13 cellular contexts compared by ENCODE assay signal in genomic region chr1:171219346-171219745, GRCh38. TPM values are rescaled to one million over a fixed set of nuclear protein-coding genes. Genes with fewer than 3 reads are reported as not detected.
DNase-seq lines count a peak whose midpoint lies in the region; TF ChIP-seq lines count a peak whose summit lies in the region.
"Not testable (repeated sequence)": the region's sequence is repeated elsewhere in the genome, so short reads cannot be mapped to it uniquely, and the experiment has no call there.
"Had no signal": no experiment of that assay in that cellular context is flagged by ENCODE, and none has a peak within 500 bp of the region (broad histone marks: within the 10 kb centered on the region; RNA-seq: fewer than 3 reads in every experiment).

No MANE protein-coding gene starts in this region.

- H4K5ac ChIP-seq in H9 (ENCODE audit: insufficient read length, low read depth, low read length) = not testable (repeated sequence)

- BruUV-seq in mammary epithelial cell (replicated peaks; lab: Mats Ljungman, UMichigan) = not testable (repeated sequence)

- H4K91ac ChIP-seq in H9 (ENCODE audit: insufficient read length, low read depth, low read length) = not testable (repeated sequence)

- TF ChIP-seq RAD21 in SK-N-SH (IDR thresholded peaks at IDR 0.05; ENCODE audit: low read length) = not testable (repeated sequence)

- H3K9me3 ChIP-seq in H9 (ENCODE audit: control insufficient read depth, low read depth, low read length); SK-N-SH; mammary epithelial cell (replicated peaks; ENCODE audit: insufficient read depth, low read length); esophagus squamous epithelium; hepatocyte (ENCODE audit: low read depth); skeletal muscle satellite cell (replicated peaks; ENCODE audit: low read length): not testable (repeated sequence)

- not testable (repeated sequence) for H4K8ac ChIP-seq in H9 (replicated peaks; ENCODE audit: insufficient read length, low read depth, low read length)

- H2BK12ac ChIP-seq in H9 (ENCODE audit: insufficient read length, low read depth, low read length) = not testable (repeated sequence)

- peak overlapping the region; percentile 50 for H3K18ac ChIP-seq in H9 (ENCODE audit: insufficient read length, low read depth, low read length)

- not testable (repeated sequence) for H3K4me3 ChIP-seq in SK-N-SH (ENCODE audit: low read depth in 2 of 2, low read length in 1 of 2); mammary epithelial cell (replicated peaks in 1 of 3; ENCODE audit: insufficient read depth in 1 of 3, low read depth in 2 of 3, low read length in 3 of 3); esophagus squamous epithelium; hepatocyte
- H3K4me3 ChIP-seq in skeletal muscle satellite cell (ENCODE audit: low read length) = peak overlapping the region; percentile 39

- H3K9me2 ChIP-seq in SK-N-SH; hepatocyte (replicated peaks; ENCODE audit: insufficient read depth): not testable (repeated sequence)

- peaks cover 16% of the 10 kb centered on the region for H3F3A ChIP-seq in SK-N-SH (replicated peaks; ENCODE audit: insufficient read depth)

- not testable (repeated sequence) for H3K27me3 Mint-ChIP-seq in H9 (ENCODE audit: low read depth); mesothelial cell of epicardium (ENCODE audit: low read depth)

- H3K4me1 ChIP-seq in H9 (ENCODE audit: insufficient read depth, low read length) (peaks cover 15% of the 10 kb centered on the region; the same call in 1 of the 2 replicates), SK-N-SH (ENCODE audit: control insufficient read depth in 1 of 2, insufficient read depth in 2 of 2, low read depth in 1 of 2, low read length in 1 of 2) (peaks cover 0 to 23% of the 10 kb centered on the region in 2 experiments; a peak in 1 of 4 replicates), mammary epithelial cell (ENCODE audit: insufficient read depth, low read length) (peaks cover 54% of the 10 kb centered on the region), esophagus squamous epithelium (peaks cover 5 to 71% (median 33%) of the 10 kb centered on the region in 3 donors), hepatocyte (ENCODE audit: insufficient read depth) (peaks cover 16% of the 10 kb centered on the region), skeletal muscle satellite cell (ENCODE audit: control insufficient read depth, insufficient read depth, low read length) (peaks cover 50% of the 10 kb centered on the region)

- H2AK5ac ChIP-seq in H9 (ENCODE audit: insufficient read length, low read length) = not testable (repeated sequence)

- not testable (repeated sequence) for H3K9ac ChIP-seq in H9 (ENCODE audit: extremely low read depth, insufficient read length, low read length); mammary epithelial cell (ENCODE audit: insufficient read depth, low read length)
- 0 out of 2 replicates have a peak overlapping the region, but pooled peaks have one; percentile 45 for H3K9ac ChIP-seq in SK-N-SH
- H3K9ac ChIP-seq in skeletal muscle satellite cell (ENCODE audit: low read depth, low read length) = peak overlapping the region; percentile 60

- H2BK20ac ChIP-seq in H9 (ENCODE audit: low read depth, low read length, poor library complexity, severe bottlenecking) = peak overlapping the region; percentile 27

- H3K14ac ChIP-seq in H9 (ENCODE audit: insufficient read depth, low read length) = not testable (repeated sequence)

- H3K4me2 ChIP-seq in H9 (ENCODE audit: insufficient read depth, insufficient read length, low read length) (peak overlapping the region; percentile 16), SK-N-SH (peak overlapping the region; percentile 56), mammary epithelial cell (ENCODE audit: insufficient read depth, low read depth, low read length) (peak overlapping the region; percentile 83), hepatocyte (peak overlapping the region; percentile 71), skeletal muscle satellite cell (ENCODE audit: low read length) (peak overlapping the region; percentile 73)

- POLR2A ChIA-PET in SK-N-SH (lab: Yijun Ruan, JAX) = not testable (repeated sequence)

- H3K56ac ChIP-seq in H9 (ENCODE audit: insufficient read length, low read depth, low read length) = not testable (repeated sequence)

- H3K79me2 ChIP-seq in H9 (ENCODE audit: insufficient read depth, low read length); SK-N-SH (ENCODE audit: insufficient read depth); mammary epithelial cell (ENCODE audit: insufficient read depth, low read length); hepatocyte: not testable (repeated sequence)

- intact Hi-C loops in mammary epithelial cell (cut with micrococcal nuclease); esophagus squamous epithelium (cut with DNase I): not testable (repeated sequence)

- H3K23me2 ChIP-seq in H9 (ENCODE audit: insufficient read length, low read depth, low read length, poor library complexity, severe bottlenecking) = not testable (repeated sequence)

- 0 out of 5 replicates have a peak overlapping the region, but pooled peaks of 1 of the 2 experiments have one; percentile 83 for H3K4me3 Mint-ChIP-seq in H9
- not testable (repeated sequence) for H3K4me3 Mint-ChIP-seq in mesothelial cell of epicardium

- not testable (repeated sequence) for H2BK5ac ChIP-seq in H9 (ENCODE audit: insufficient read length, low read length)

- not testable (repeated sequence) for H4K20me1 ChIP-seq in H9 (ENCODE audit: control insufficient read depth, insufficient read depth, insufficient read length); SK-N-SH (ENCODE audit: insufficient read depth); mammary epithelial cell (ENCODE audit: insufficient read depth, low read length); hepatocyte (ENCODE audit: insufficient read depth, poor library complexity, severe bottlenecking)

- CTCF ChIA-PET in SK-N-SH (lab: Yijun Ruan, JAX) = not testable (repeated sequence)
- CTCF ChIA-PET in mammary epithelial cell (lab: Charles Lee; ENCODE audit: low non-redundant PET) = interaction anchor here (0.5 kb wide), 1 partner anchor 94 kb away, joined by 4 read pairs; no protein-coding TSS in a partner anchor

- not testable (repeated sequence) for H3K36me3 ChIP-seq in SK-N-SH (replicated peaks in 1 of 2; ENCODE audit: control insufficient read depth in 1 of 2, insufficient read depth in 2 of 2, low read length in 1 of 2); mammary epithelial cell (ENCODE audit: insufficient read depth, low read length); esophagus squamous epithelium; hepatocyte (replicated peaks; ENCODE audit: insufficient read depth, low read depth); skeletal muscle satellite cell (ENCODE audit: insufficient read depth, low read length)

- H3K4me1 Mint-ChIP-seq in H9 = peaks cover 52 to 54% of the 10 kb centered on the region in 2 experiments
- H3K4me1 Mint-ChIP-seq in mesothelial cell of epicardium = peaks cover 37% of the 10 kb centered on the region

- H3K4ac ChIP-seq in H9 (ENCODE audit: low read depth, low read length) = not testable (repeated sequence)

- in situ Hi-C loops in mammary epithelial cell (cut with MboI; ENCODE audit: low sequenced_read_pairs in 2 of 2) = not testable (repeated sequence)

- not testable (repeated sequence) for H3T11ph ChIP-seq in H9 (ENCODE audit: low read length)

- not testable (repeated sequence) for DNase-seq in H9; SK-N-SH; esophagus squamous epithelium (lab: John Stamatoyannopoulos, UW); hepatocyte (ENCODE audit: low spot score); mesothelial cell of epicardium (ENCODE audit: low spot score in 2 of 2, unreplicated experiment in 2 of 2)
- DNase-seq in mammary epithelial cell = peak; percentile 24

- H2BK120ac ChIP-seq in H9 (ENCODE audit: low read depth, low read length, poor library complexity, severe bottlenecking) = peak overlapping the region; percentile 23

- TF ChIP-seq POLR2A in esophagus squamous epithelium (IDR thresholded peaks at IDR 0.05) = not testable (repeated sequence)

- dilution Hi-C loops in mammary epithelial cell (cut with HindIII; ENCODE audit: low sequenced_read_pairs) = not testable (repeated sequence)

- peaks cover 11 to 20% (median 12%) of the 10 kb centered on the region in 3 experiments; a peak in 6 of 7 replicates for H3K36me3 Mint-ChIP-seq in H9 (ENCODE audit: insufficient read depth in 1 of 3, low read depth in 3 of 3)
- not testable (repeated sequence) for H3K36me3 Mint-ChIP-seq in mesothelial cell of epicardium

- not testable (repeated sequence) for H3K23ac ChIP-seq in H9 (ENCODE audit: insufficient read length, low read depth, low read length)

- not testable (repeated sequence) for H3K79me1 ChIP-seq in H9 (ENCODE audit: insufficient read depth, low read depth, low read length, poor library complexity, severe bottlenecking)

- peak overlapping the region; percentile 81 for H3K27ac ChIP-seq in H9 (ENCODE audit: insufficient read length, low read depth, low read length)
- peak overlapping the region in 1 of 2 experiments; percentile 75; a peak in 2 of 4 replicates for H3K27ac ChIP-seq in SK-N-SH (ENCODE audit: low read depth in 2 of 2, low read length in 1 of 2)
- H3K27ac ChIP-seq in mammary epithelial cell (ENCODE audit: insufficient read depth, low read depth, low read length) = peak overlapping the region; percentile 93
- peak overlapping the region in 3 of 4 donors; percentile 5 to 77 (median 70) for H3K27ac ChIP-seq in esophagus squamous epithelium
- peak overlapping the region; percentile 80 for H3K27ac ChIP-seq in hepatocyte

- H3K27ac Mint-ChIP-seq in H9 (peak overlapping the region; percentile 97 to 100 (median 99)), mesothelial cell of epicardium (peak overlapping the region; percentile 94)

- not testable (repeated sequence) for H2AFZ ChIP-seq in H9 (ENCODE audit: low read length); hepatocyte
- H2AFZ ChIP-seq in SK-N-SH (ENCODE audit: low read depth) (peak overlapping the region; percentile 80), mammary epithelial cell (ENCODE audit: low read depth, low read length) (peak overlapping the region; percentile 90)

- not testable (repeated sequence) for TF ChIP-seq EP300 in SK-N-SH (IDR thresholded peaks at IDR 0.05; ENCODE audit: borderline replicate concordance in 1 of 2, low read depth in 1 of 2, low read length in 1 of 2)

- not testable (repeated sequence) for H3K27me3 ChIP-seq in H9 (ENCODE audit: insufficient read depth, low read length); SK-N-SH (ENCODE audit: insufficient read depth); mammary epithelial cell (ENCODE audit: insufficient read depth, low read length); esophagus squamous epithelium; hepatocyte; skeletal muscle satellite cell (ENCODE audit: control insufficient read depth, insufficient read depth, low read length)

- not testable (repeated sequence) for TF ChIP-seq CTCF in H9 (conservative IDR thresholded peaks at IDR 0.05); SK-N-SH (IDR thresholded peaks at IDR 0.05); mammary epithelial cell (conservative IDR thresholded peaks at IDR 0.05 in 1 of 2, IDR thresholded peaks at IDR 0.05 in 1 of 2; ENCODE audit: extremely low read depth in 1 of 2, insufficient read depth in 1 of 2, low read depth in 1 of 2, low read length in 2 of 2); esophagus squamous epithelium (IDR thresholded peaks at IDR 0.05); hepatocyte (IDR thresholded peaks at IDR 0.05; ENCODE audit: poor library complexity); mesothelial cell of epicardium (IDR thresholded peaks at IDR 0.05; ENCODE audit: unreplicated experiment)

- not testable (repeated sequence) for H2BK15ac ChIP-seq in H9 (ENCODE audit: low read depth, low read length)

- H3K9me3 Mint-ChIP-seq in H9 = peaks cover 15% of the 10 kb centered on the region in 2 experiments; a peak in 4 of 5 replicates
- not testable (repeated sequence) for H3K9me3 Mint-ChIP-seq in mesothelial cell of epicardium

RNA-seq across cellular contexts. Expression of gene FMO1, which starts 28.9 kb away (rescaled TPM):
- not detected in 2 replicates for total RNA-seq in H9 (2021)
- polyA plus RNA-seq in SK-N-SH (2012; rRNA removed) = not detected in 2 replicates
- polyA plus RNA-seq in SK-N-SH (2012; cell fraction: cytosol; rRNA removed) = not detected in 2 replicates
- polyA plus RNA-seq in SK-N-SH (2012; cell fraction: nucleus; rRNA removed) = not detected in 2 replicates
- under 1 TPM in 1 of 2 donors, not detected in 1; 0.67 TPM for total RNA-seq in mammary epithelial cell
- not detected for polyA plus RNA-seq in mammary epithelial cell
- polyA minus RNA-seq in mammary epithelial cell = not detected
- total RNA-seq in esophagus squamous epithelium = 1 to 10 TPM in 3 of 4 donors, under 1 TPM in 1; 0.18 to 7.2 (median 2.0) TPM
- total RNA-seq in hepatocyte = 71.2 and 79.6 TPM in 2 replicates
- polyA plus RNA-seq in hepatocyte = 49.4 and 51.2 TPM in 2 replicates
- 0.23 TPM in 1 of 3 replicates, not detected in the others for total RNA-seq in mesothelial cell of epicardium
- total RNA-seq in skeletal muscle satellite cell (2012; rRNA removed) = not detected in 2 replicates
- total RNA-seq: activated T-helper 2 cell treated with anti-CD3 and anti-CD28 coated beads, Interferon-gamma antibody, Interleukin-2, Interleukin-4, amounts not matched to agents 10 μg/mL and 5 μg/mL and 100 μg/mL, durations not matched to agents 14 hours and 24 hours and 36 hours; CD8-positive, alpha-beta T cell; dermis microvascular lymphatic vessel endothelial cell; epithelial cell of proximal tubule; HepG2 had no signal
- polyA plus RNA-seq: HepG2 had no signal

RNA-seq across cellular contexts. Expression of gene FMO2, which starts 34.2 kb away (rescaled TPM):
- total RNA-seq in H9 (2021) (not detected in 2 replicates), mammary epithelial cell (under 1 TPM in 1 of 2 donors, not detected in 1; 0.17 TPM), esophagus squamous epithelium (100 to 1,000 TPM in 1 of 4 donors, 10 to 100 TPM in 3; 53.4 to 146 (median 68.8) TPM), hepatocyte (0.70 and 2.0 TPM in 2 replicates), mesothelial cell of epicardium (not detected in 3 replicates)
- polyA plus RNA-seq in SK-N-SH (2012; rRNA removed) (not detected in 2 replicates), mammary epithelial cell (not detected), hepatocyte (not detected in 2 replicates)
- polyA plus RNA-seq in SK-N-SH (2012; cell fraction: cytosol; rRNA removed) = not detected in 2 replicates
- not detected in 2 replicates for polyA plus RNA-seq in SK-N-SH (2012; cell fraction: nucleus; rRNA removed)
- polyA minus RNA-seq in mammary epithelial cell = not detected
- total RNA-seq in skeletal muscle satellite cell (2012; rRNA removed) = not detected in 2 replicates
- total RNA-seq: activated T-helper 2 cell treated with anti-CD3 and anti-CD28 coated beads, Interferon-gamma antibody, Interleukin-2, Interleukin-4, amounts not matched to agents 10 μg/mL and 5 μg/mL and 100 μg/mL, durations not matched to agents 14 hours and 24 hours and 36 hours; CD8-positive, alpha-beta T cell; dermis microvascular lymphatic vessel endothelial cell; epithelial cell of proximal tubule; HepG2; myocyte had no signal
- polyA plus RNA-seq: HepG2 had no signal

Comparison
In these comparisons a context has a peak if more than half of its experiments do, and no peak if none do; other contexts are left out.
1. H3K4me2 ChIP-seq: peak in every context shown above with its lines; median percentile 83 in mammary epithelial cell; 73 in skeletal muscle satellite cell; 71 in hepatocyte; 56 in SK-N-SH; 16 in H9.
2. RNA of gene FMO2, which starts 34.2 kb away (total RNA-seq): 53.4 to 146 TPM in esophagus squamous epithelium; 0.70 to 2.0 TPM in hepatocyte, 0.17 TPM in mammary epithelial cell, not detected in mesothelial cell of epicardium and not detected in H9; every median in the first group is over 10 times any median in the second.